In the genomic region with DNA sequence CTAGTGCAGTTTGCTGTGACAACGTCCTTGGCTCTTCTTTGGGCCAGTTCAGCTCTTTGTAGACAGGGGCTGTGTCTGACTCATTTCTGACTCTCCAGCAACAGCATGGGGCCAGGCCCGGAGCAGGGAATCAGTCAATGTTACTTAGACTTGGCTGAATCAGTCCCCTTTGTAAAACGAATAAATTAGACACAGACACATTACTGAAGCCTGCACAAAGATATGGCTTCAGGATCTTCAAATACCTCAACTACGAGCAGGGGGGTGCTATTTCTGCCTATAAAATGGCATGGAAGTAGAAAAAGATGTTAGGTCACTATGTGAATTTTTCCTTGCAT, we compare ENCODE assay signal across 13 cellular contexts.
A peak's percentile ranks its signal among the peaks of the same experiment; 100 is the strongest.
DNase-seq lines count a peak whose midpoint lies in the region; ATAC-seq and TF ChIP-seq lines count a peak whose summit lies in the region.
"Had no signal": no experiment of that assay in that cellular context is flagged by ENCODE, and none has a peak within 500 bp of the region (broad histone marks: within the 10 kb centered on the region; RNA-seq: fewer than 3 reads in every experiment).

No MANE protein-coding gene starts in this region.

- no peak overlapping the region for H3K27ac ChIP-seq in PC-3 (ENCODE audit: low read length)
- H3K27ac ChIP-seq in thyroid gland: no peak overlapping the region
- H3K27ac ChIP-seq in hepatocyte: no peak overlapping the region
- H3K27ac ChIP-seq: PC-9 had no signal

- H3K36me3 ChIP-seq in PC-3 (ENCODE audit: low read depth, low read length): no peaks in the 10 kb centered on the region
- H3K36me3 ChIP-seq in thyroid gland: no peaks in the 10 kb centered on the region
- no peaks in the 10 kb centered on the region for H3K36me3 ChIP-seq in hepatocyte (replicated peaks; ENCODE audit: insufficient read depth, low read depth)

- H3K4me3 ChIP-seq in PC-3 (ENCODE audit: low read length): no peak overlapping the region
- H3K4me3 ChIP-seq in epithelial cell of esophagus (ENCODE audit: low read length): no peak overlapping the region
- no peak overlapping the region for H3K4me3 ChIP-seq in thyroid gland (replicated peaks in 1 of 3)
- no peak overlapping the region for H3K4me3 ChIP-seq in hepatocyte
- H3K4me3 ChIP-seq: PC-9 had no signal

- CTCF ChIA-PET in PC-3 (lab: Charles Lee): no interaction called here

- H3K27me3 ChIP-seq in PC-3 (ENCODE audit: low read length) (no peaks in the 10 kb centered on the region), thyroid gland (no peaks in the 10 kb centered on the region), hepatocyte (peaks cover 10% of the 10 kb centered on the region)

- TF ChIP-seq POLR2A in thyroid gland (IDR thresholded peaks at IDR 0.05): no peak

- no peak overlapping the region for H3K4me2 ChIP-seq in PC-3 (ENCODE audit: low read length)
- H3K4me2 ChIP-seq in hepatocyte: no peak overlapping the region
- H3K4me2 ChIP-seq: PC-9 had no signal

- no peaks in the 10 kb centered on the region for H3K4me1 ChIP-seq in PC-3 (ENCODE audit: insufficient read depth, low read length)
- no peaks in the 10 kb centered on the region for H3K4me1 ChIP-seq in thyroid gland
- H3K4me1 ChIP-seq in hepatocyte (ENCODE audit: insufficient read depth): peaks cover 5% of the 10 kb centered on the region

- H3F3A ChIP-seq in PC-3 (ENCODE audit: low read length, unreplicated experiment): no peaks in the 10 kb centered on the region

- H4K20me1 ChIP-seq in PC-3 (ENCODE audit: low read length) (no peaks in the 10 kb centered on the region), hepatocyte (ENCODE audit: insufficient read depth, poor library complexity, severe bottlenecking) (no peaks in the 10 kb centered on the region)

- intact Hi-C loops in PC-3 (cut with micrococcal nuclease): no loop called here
- intact Hi-C loops in thyroid gland (cut with DNase I): no loop called here

- H3K9me2 ChIP-seq in PC-3 (replicated peaks; ENCODE audit: low read length) (no peaks in the 10 kb centered on the region), hepatocyte (replicated peaks; ENCODE audit: insufficient read depth) (no peaks in the 10 kb centered on the region)

- 72 to 82% methylated on average over 4 of the region's 4 CpGs for WGBS in thyroid gland, 2 donors
- 60% methylated on average over 4 of the region's 4 CpGs for WGBS in hepatocyte (ENCODE audit: low lambda C conversion rate, missing lambda C conversion rate)

- H3K9ac ChIP-seq in PC-3 (ENCODE audit: low read length): no peak overlapping the region

- in situ Hi-C loops in G401 (cut with HindIII; ENCODE audit: low sequenced_read_pairs): no loop called here

- no peak for TF ChIP-seq CTCF in PC-3 (conservative IDR thresholded peaks at IDR 0.05; ENCODE audit: low read depth, low read length)
- no peak for TF ChIP-seq CTCF in epithelial cell of esophagus (IDR thresholded peaks at IDR 0.05; ENCODE audit: insufficient read depth, low read depth, low read length, missing control alignments)
- TF ChIP-seq CTCF in thyroid gland (IDR thresholded peaks at IDR 0.05): no peak
- no peak for TF ChIP-seq CTCF in hepatocyte (IDR thresholded peaks at IDR 0.05; ENCODE audit: poor library complexity)

- H2AFZ ChIP-seq in PC-3 (ENCODE audit: low read length) (no peak overlapping the region), hepatocyte (no peak overlapping the region)
- H2AFZ ChIP-seq: PC-9 had no signal

- no TSS peak for BruUV-seq in PC-3 (replicated peaks; lab: Mats Ljungman, UMichigan)

- H3K9me3 ChIP-seq in PC-3 (ENCODE audit: low read length): no peaks in the 10 kb centered on the region
- H3K9me3 ChIP-seq in thyroid gland: no peaks in the 10 kb centered on the region
- H3K9me3 ChIP-seq in hepatocyte (ENCODE audit: low read depth): no peaks in the 10 kb centered on the region

- no peaks in the 10 kb centered on the region for H3K79me2 ChIP-seq in PC-3 (ENCODE audit: low read length)
- H3K79me2 ChIP-seq in hepatocyte: no peaks in the 10 kb centered on the region

- POLR2A ChIA-PET in PC-3 (lab: Charles Lee; ENCODE audit: unreplicated experiment): no interaction called here

- peak; percentile 31 for DNase-seq in G401 (ENCODE audit: low spot score)
- DNase-seq in PC-3: no peak
- peak; percentile 34 for DNase-seq in epithelial cell of esophagus (ENCODE audit: low read depth)
- peak; percentile 37 for DNase-seq in pons (ENCODE audit: low spot score)
- no peak for DNase-seq in thyroid gland
- no peak for DNase-seq in hepatocyte (ENCODE audit: low spot score)
- DNase-seq: activated T-cell treated with anti-CD3 and anti-CD28 coated beads, Interleukin-2, amount 50 U/mL, for 48 hours; hippocampal formation; KBM-7; NCI-H2081 treated with DMSO at 0.1 percent for 48 hours; PC-9 had no signal

- ATAC-seq in PC-3 (peak; percentile 29; the same call in 1 of the 2 replicates), HG03135 (IDR thresholded peaks at IDR 0.05; ENCODE audit: unreplicated experiment) (no peak), HG03097 (IDR thresholded peaks at IDR 0.05; ENCODE audit: low FRiP score, unreplicated experiment) (no peak)

Comparison
In these comparisons a context has a peak if more than half of its experiments do, and no peak if none do; other contexts are left out.
1. DNase-seq: peak in G401 (single experiment), epithelial cell of esophagus (single experiment) and pons (single experiment); none in PC-3 (single experiment), thyroid gland (0 of 2) and hepatocyte (single experiment).